24 cellular contexts compared by ENCODE assay signal in the genomic region with DNA sequence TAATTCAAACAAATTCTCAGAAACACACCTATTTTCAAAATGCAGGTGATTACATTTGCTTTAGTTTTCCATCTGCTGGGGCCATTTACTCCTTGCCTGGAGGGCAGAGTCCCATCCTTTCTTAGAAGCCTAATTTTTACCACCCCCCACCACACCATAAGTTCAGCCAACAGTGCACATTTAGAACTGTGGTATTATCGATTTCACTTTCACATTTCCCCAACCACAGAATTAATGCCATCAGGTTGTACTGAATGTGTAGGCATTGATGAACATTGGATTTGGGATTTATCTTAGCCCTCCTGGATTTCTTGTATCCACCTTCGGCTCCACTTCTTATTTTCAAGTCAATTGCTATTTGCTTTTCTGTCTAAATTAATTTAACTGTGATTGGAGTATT.
"Had no signal": no experiment of that assay in that cellular context is flagged by ENCODE, and none has a peak within 500 bp of the region (broad histone marks: within the 10 kb centered on the region; RNA-seq: fewer than 3 reads in every experiment).

No MANE protein-coding gene starts in this region.

- H3K27me3 ChIP-seq: breast epithelium, hepatocyte, neural progenitor cell, right lobe of liver, tibial nerve had no signal

- H3K36me3 ChIP-seq: breast epithelium, neural progenitor cell, right lobe of liver, tibial nerve had no signal

- ATAC-seq: activated CD4-positive, alpha-beta T cell treated with anti-CD3 and anti-CD28 coated beads for 36 hours; activated T-cell treated with anti-CD3 and anti-CD28 coated beads, Interleukin-2, amount 50 U/mL, for 4 hours; left ventricle myocardium superior; naive thymus-derived CD8-positive, alpha-beta T cell; stimulated activated effector memory CD8-positive, alpha-beta T cell treated with anti-CD3 and anti-CD28 coated beads, Interleukin-12 subunit alpha, Interleukin-12 subunit beta, amount 100 ng/mL, for 72 hours; stimulated activated naive CD8-positive, alpha-beta T cell treated with anti-CD3 and anti-CD28 coated beads, Interleukin-15, amount 100 ng/mL, for 72 hours; WTC11 had no signal

- H3K4me1 ChIP-seq: breast epithelium, neural progenitor cell, right lobe of liver, tibial nerve had no signal

- H3K79me2 ChIP-seq: hepatocyte had no signal

- H3K9ac ChIP-seq: neural progenitor cell had no signal

- DNase-seq: activated CD4-positive, alpha-beta T cell treated with anti-CD3 and anti-CD28 coated beads for 36 hours; activated CD4-positive, alpha-beta T cell treated with anti-CD3 and anti-CD28 coated beads, Interleukin-2, amount 50 U/mL, for 4 hours; activated CD8-positive, alpha-beta memory T cell treated with anti-CD3 and anti-CD28 coated beads, Interleukin-2, amount 50 U/mL, for 48 hours; activated naive CD4-positive, alpha-beta T cell; activated T-cell treated with anti-CD3 and anti-CD28 coated beads, Interleukin-2, amount 50 U/mL, for 4 hours; amniotic stem cell; effector memory CD4-positive, alpha-beta T cell; foreskin melanocyte; glutamatergic neuron; kidney glomerular epithelial cell; left ventricle myocardium superior; mammary epithelial cell; naive thymus-derived CD8-positive, alpha-beta T cell; posterior cingulate gyrus; right lobe of liver; small intestine; stimulated activated CD4-positive, alpha-beta T cell treated with anti-CD3 and anti-CD28 coated beads, Interleukin-2, amount 100 ng/mL, for 24 hours; stimulated activated naive CD8-positive, alpha-beta T cell treated with anti-CD3 and anti-CD28 coated beads, Interleukin-15, amount 100 ng/mL, for 72 hours had no signal

- H3K9me3 ChIP-seq: breast epithelium, right lobe of liver, tibial nerve had no signal

- H3K4me2 ChIP-seq: hepatocyte, neural progenitor cell had no signal

- H3K27ac ChIP-seq: breast epithelium, hepatocyte, neural progenitor cell, right lobe of liver, tibial nerve had no signal

- H3K4me3 ChIP-seq: breast epithelium, hepatocyte, neural progenitor cell, right lobe of liver, tibial nerve had no signal

- H2AFZ ChIP-seq: hepatocyte, neural progenitor cell had no signal
